Comparison of ENCODE assay signal across 12 cellular contexts in the genomic region with DNA sequence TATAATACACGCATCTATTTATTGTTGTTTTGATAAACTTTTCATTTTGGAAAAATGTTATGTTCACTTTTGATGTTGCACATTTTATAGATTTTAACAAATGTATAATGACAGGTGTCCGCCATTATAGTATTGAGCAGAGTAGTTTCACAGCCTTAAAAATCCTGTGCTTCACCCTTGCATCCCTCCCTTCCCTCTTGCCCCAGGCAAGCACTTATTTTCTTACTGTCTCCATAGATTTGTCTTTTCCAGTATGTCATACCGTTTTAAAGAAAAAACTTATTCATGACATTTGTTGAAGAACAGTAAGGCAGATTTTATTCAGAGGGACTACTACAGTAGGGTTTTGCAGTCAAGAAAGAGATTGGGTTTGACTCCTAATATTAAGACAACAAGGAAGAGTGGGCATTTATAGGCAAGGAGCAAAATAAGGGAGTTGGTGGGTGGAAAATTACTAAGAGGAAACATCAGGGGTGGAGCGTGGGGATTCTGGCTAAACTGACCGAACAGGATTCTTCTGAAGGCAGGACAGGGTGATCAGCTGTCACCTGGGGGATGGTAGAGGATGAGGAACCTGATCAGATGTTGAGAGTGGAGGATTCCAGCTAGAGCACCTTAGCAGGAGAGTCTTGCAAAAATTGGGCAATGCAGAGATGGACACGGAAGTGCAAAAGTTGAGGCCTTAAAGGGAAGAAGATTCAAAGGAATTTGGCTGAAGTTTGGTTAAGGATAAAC.
DNase-seq lines count a peak whose midpoint lies in the region; ATAC-seq lines count a peak whose summit lies in the region.
"Had no signal": no experiment of that assay in that cellular context is flagged by ENCODE, and none has a peak within 500 bp of the region (broad histone marks: within the 10 kb centered on the region; RNA-seq: fewer than 3 reads in every experiment).

No MANE protein-coding gene starts in this region.

- peaks cover 91% of the 10 kb centered on the region for H3K4me1 Mint-ChIP-seq in stimulated activated naive CD8-positive, alpha-beta T cell treated with anti-CD3 and anti-CD28 coated beads, Interleukin-15, Interleukin-2, amounts not matched to agents 100 ng/mL and 50 ng/mL, for 24 hours (ENCODE audit: low read depth)
- peaks cover 57% of the 10 kb centered on the region for H3K4me1 Mint-ChIP-seq in activated T-helper 2 cell treated with anti-CD3 and anti-CD28 coated beads, Interferon-gamma antibody, Interleukin-2, Interleukin-4, amounts not matched to agents 10 μg/mL and 5 μg/mL and 100 μg/mL, durations not matched to agents 14 hours and 24 hours and 36 hours (ENCODE audit: low read depth)
- peaks cover 38% of the 10 kb centered on the region for H3K4me1 Mint-ChIP-seq in memory B cell

- ATAC-seq in stimulated activated naive CD8-positive, alpha-beta T cell treated with anti-CD3 and anti-CD28 coated beads, Interleukin-15, Interleukin-2, amounts not matched to agents 100 U/mL and 50 U/mL, for 24 hours, result no peak
- ATAC-seq in memory B cell (ENCODE audit: low read depth), result no peak
- no peak for ATAC-seq in HG02885 (IDR thresholded peaks at IDR 0.05; ENCODE audit: poor library complexity, unreplicated experiment)
- no peak for ATAC-seq in GM18511 (IDR thresholded peaks at IDR 0.05; ENCODE audit: unreplicated experiment)

- DNase-seq in stimulated activated naive CD8-positive, alpha-beta T cell treated with anti-CD3 and anti-CD28 coated beads, Interleukin-15, Interleukin-2, amounts not matched to agents 100 U/mL and 50 U/mL, for 24 hours, result no peak
- no peak for DNase-seq in activated T-helper 2 cell treated with anti-CD3 and anti-CD28 coated beads, Interferon-gamma antibody, Interleukin-2, Interleukin-4, amounts not matched to agents 10 μg/mL and 5 μg/mL and 100 μg/mL, durations not matched to agents 14 hours and 24 hours and 36 hours (ENCODE audit: low spot score)
- DNase-seq in memory B cell (ENCODE audit: low spot score in 2 of 2) (no peak), ACHN (no peak), A172 (ENCODE audit: low spot score) (no peak)
- DNase-seq: activated CD8-positive, alpha-beta memory T cell treated with anti-CD3 and anti-CD28 coated beads, Interleukin-2, amount 50 U/mL, for 48 hours; aorta; DMS79; NCI-H2171 had no signal

- no peak overlapping the region for H3K4me3 Mint-ChIP-seq in stimulated activated naive CD8-positive, alpha-beta T cell treated with anti-CD3 and anti-CD28 coated beads, Interleukin-15, Interleukin-2, amounts not matched to agents 100 ng/mL and 50 ng/mL, for 24 hours
- no peak overlapping the region for H3K4me3 Mint-ChIP-seq in activated T-helper 2 cell treated with anti-CD3 and anti-CD28 coated beads, Interferon-gamma antibody, Interleukin-2, Interleukin-4, amounts not matched to agents 10 μg/mL and 5 μg/mL and 100 μg/mL, durations not matched to agents 14 hours and 24 hours and 36 hours (ENCODE audit: low read depth)
- no peak overlapping the region for H3K4me3 Mint-ChIP-seq in memory B cell

- H3K27ac Mint-ChIP-seq in stimulated activated naive CD8-positive, alpha-beta T cell treated with anti-CD3 and anti-CD28 coated beads, Interleukin-15, Interleukin-2, amounts not matched to agents 100 ng/mL and 50 ng/mL, for 24 hours, result peak overlapping the region; percentile 95
- H3K27ac Mint-ChIP-seq in activated T-helper 2 cell treated with anti-CD3 and anti-CD28 coated beads, Interferon-gamma antibody, Interleukin-2, Interleukin-4, amounts not matched to agents 10 μg/mL and 5 μg/mL and 100 μg/mL, durations not matched to agents 14 hours and 24 hours and 36 hours, result peak overlapping the region; percentile 46
- H3K27ac Mint-ChIP-seq in memory B cell, result peak overlapping the region; percentile 39

- in situ Hi-C loops in ACHN (cut with HindIII; ENCODE audit: low pct_ligation_motif_present, low pct_unique_long_range_greater_than_20kb, low sequenced_read_pairs), result no loop called here

- peaks cover 4% of the 10 kb centered on the region for H3K9me3 Mint-ChIP-seq in stimulated activated naive CD8-positive, alpha-beta T cell treated with anti-CD3 and anti-CD28 coated beads, Interleukin-15, Interleukin-2, amounts not matched to agents 100 ng/mL and 50 ng/mL, for 24 hours
- no peaks in the 10 kb centered on the region for H3K9me3 Mint-ChIP-seq in activated T-helper 2 cell treated with anti-CD3 and anti-CD28 coated beads, Interferon-gamma antibody, Interleukin-2, Interleukin-4, amounts not matched to agents 10 μg/mL and 5 μg/mL and 100 μg/mL, durations not matched to agents 14 hours and 24 hours and 36 hours
- H3K9me3 Mint-ChIP-seq in memory B cell, result no peaks in the 10 kb centered on the region

- H3K27me3 Mint-ChIP-seq in stimulated activated naive CD8-positive, alpha-beta T cell treated with anti-CD3 and anti-CD28 coated beads, Interleukin-15, Interleukin-2, amounts not matched to agents 100 ng/mL and 50 ng/mL, for 24 hours, result no peaks in the 10 kb centered on the region
- no peaks in the 10 kb centered on the region for H3K27me3 Mint-ChIP-seq in activated T-helper 2 cell treated with anti-CD3 and anti-CD28 coated beads, Interferon-gamma antibody, Interleukin-2, Interleukin-4, amounts not matched to agents 10 μg/mL and 5 μg/mL and 100 μg/mL, durations not matched to agents 14 hours and 24 hours and 36 hours (ENCODE audit: low read depth)
- H3K27me3 Mint-ChIP-seq in memory B cell, result no peaks in the 10 kb centered on the region

- peaks cover 67% of the 10 kb centered on the region for H3K36me3 Mint-ChIP-seq in stimulated activated naive CD8-positive, alpha-beta T cell treated with anti-CD3 and anti-CD28 coated beads, Interleukin-15, Interleukin-2, amounts not matched to agents 100 ng/mL and 50 ng/mL, for 24 hours (ENCODE audit: low read depth)
- H3K36me3 Mint-ChIP-seq in activated T-helper 2 cell treated with anti-CD3 and anti-CD28 coated beads, Interferon-gamma antibody, Interleukin-2, Interleukin-4, amounts not matched to agents 10 μg/mL and 5 μg/mL and 100 μg/mL, durations not matched to agents 14 hours and 24 hours and 36 hours (ENCODE audit: low read depth), result peaks cover 46% of the 10 kb centered on the region
- peaks cover 24% of the 10 kb centered on the region for H3K36me3 Mint-ChIP-seq in memory B cell

- intact Hi-C loops in activated T-helper 2 cell treated with anti-CD3 and anti-CD28 coated beads, Interferon-gamma antibody, Interleukin-2, Interleukin-4, amounts not matched to agents 10 μg/mL and 5 μg/mL and 100 μg/mL, durations not matched to agents 14 hours and 24 hours and 36 hours (cut with micrococcal nuclease), result loop anchor here (10.0 kb wide), 1 partner anchor 241 kb away; no protein-coding TSS in a partner anchor

Comparison
In these comparisons a context has a peak if more than half of its experiments do, and no peak if none do; other contexts are left out.
1. H3K27ac Mint-ChIP-seq: peak in every context shown above with its lines; median percentile 95 in stimulated activated naive CD8-positive, alpha-beta T cell treated with anti-CD3 and anti-CD28 coated beads, Interleukin-15, Interleukin-2, amounts not matched to agents 100 ng/mL and 50 ng/mL, for 24 hours; 46 in activated T-helper 2 cell treated with anti-CD3 and anti-CD28 coated beads, Interferon-gamma antibody, Interleukin-2, Interleukin-4, amounts not matched to agents 10 μg/mL and 5 μg/mL and 100 μg/mL, durations not matched to agents 14 hours and 24 hours and 36 hours; 39 in memory B cell.